Comparison of ENCODE assay signal across 3 cellular contexts in genomic region chr12:100521958-100522357, GRCh38.
TF ChIP-seq lines count a peak whose summit lies in the region.

No MANE protein-coding gene starts in this region.

TF ChIP-seq in HEK293, 187 proteins besides CTCF, POLR2A, EP300 and RAD21:
- no peak for TF ChIP-seq ZNF223 (tag by site-specific recombination; IDR thresholded peaks at IDR 0.05)
- TF ChIP-seq, protein P1, sequence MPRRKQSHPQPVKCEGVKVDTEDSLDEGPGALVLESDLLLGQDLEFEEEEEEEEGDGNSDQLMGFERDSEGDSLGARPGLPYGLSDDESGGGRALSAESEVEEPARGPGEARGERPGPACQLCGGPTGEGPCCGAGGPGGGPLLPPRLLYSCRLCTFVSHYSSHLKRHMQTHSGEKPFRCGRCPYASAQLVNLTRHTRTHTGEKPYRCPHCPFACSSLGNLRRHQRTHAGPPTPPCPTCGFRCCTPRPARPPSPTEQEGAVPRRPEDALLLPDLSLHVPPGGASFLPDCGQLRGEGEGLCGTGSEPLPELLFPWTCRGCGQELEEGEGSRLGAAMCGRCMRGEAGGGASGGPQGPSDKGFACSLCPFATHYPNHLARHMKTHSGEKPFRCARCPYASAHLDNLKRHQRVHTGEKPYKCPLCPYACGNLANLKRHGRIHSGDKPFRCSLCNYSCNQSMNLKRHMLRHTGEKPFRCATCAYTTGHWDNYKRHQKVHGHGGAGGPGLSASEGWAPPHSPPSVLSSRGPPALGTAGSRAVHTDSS (tag by site-specific recombination; IDR thresholded peaks at IDR 0.05): peak; percentile 88
TF ChIP-seq in HEK293: peak in this region for 1.

TF ChIP-seq in IMR-90, 13 proteins besides CTCF, POLR2A, EP300 and RAD21:
- no peak for TF ChIP-seq CHD1 (IDR thresholded peaks at IDR 0.05; ENCODE audit: low read depth, low read length)
- no peak for TF ChIP-seq ELK1 (IDR thresholded peaks at IDR 0.05; ENCODE audit: borderline replicate concordance, low read depth, low read length)
TF ChIP-seq in IMR-90: peak in this region for 0.

TF ChIP-seq in H1, 55 proteins besides CTCF, POLR2A, EP300 and RAD21:
- TF ChIP-seq GABPA (IDR thresholded peaks at IDR 0.05; ENCODE audit: borderline replicate concordance, insufficient read depth, low read length) (no peak), BCL11A (IDR thresholded peaks at IDR 0.05; ENCODE audit: low read depth in 2 of 2, low read length in 2 of 2) (no peak), CTBP2 (IDR thresholded peaks at IDR 0.05; ENCODE audit: borderline replicate concordance, insufficient read depth, insufficient read length, low read length) (no peak), SIX5 (IDR thresholded peaks at IDR 0.05; ENCODE audit: low read depth, low read length) (no peak), CHD7 (IDR thresholded peaks at IDR 0.05; ENCODE audit: insufficient replicate concordance, low read length) (no peak), GTF2F1 (IDR thresholded peaks at IDR 0.05; ENCODE audit: borderline replicate concordance, low read depth, low read length) (no peak), PHF8 (conservative IDR thresholded peaks at IDR 0.05; ENCODE audit: low read depth, low read length) (no peak), CHD2 (IDR thresholded peaks at IDR 0.05; ENCODE audit: low read length) (no peak), SUZ12 (IDR thresholded peaks at IDR 0.05; ENCODE audit: low read length) (no peak), POLR2AphosphoS5 (IDR thresholded peaks at IDR 0.05; ENCODE audit: low read depth, low read length) (no peak), SP2 (IDR thresholded peaks at IDR 0.05; ENCODE audit: low read length) (no peak), TAF1 (IDR thresholded peaks at IDR 0.05; ENCODE audit: low read depth, low read length) (no peak), KDM4A (IDR thresholded peaks at IDR 0.05; ENCODE audit: low read depth, low read length, severe bottlenecking) (no peak), CBX5 (IDR thresholded peaks at IDR 0.05; ENCODE audit: low read depth, low read length) (no peak)
